9 cellular contexts compared by ENCODE assay signal in genomic region chr9:131578778-131579504, GRCh38. TPM values are rescaled to one million over a fixed set of nuclear protein-coding genes. Genes with fewer than 3 reads are reported as not detected.
A peak's percentile ranks its signal among the peaks of the same experiment; 100 is the strongest.
DNase-seq lines count a peak whose midpoint lies in the region; ATAC-seq and TF ChIP-seq lines count a peak whose summit lies in the region.
"Had no signal": no experiment of that assay in that cellular context is flagged by ENCODE, and none has a peak within 500 bp of the region (broad histone marks: within the 10 kb centered on the region; RNA-seq: fewer than 3 reads in every experiment).

No MANE protein-coding gene starts in this region.

- no peaks in the 10 kb centered on the region for H3K36me3 ChIP-seq in GM23338 (ENCODE audit: insufficient read depth)
- peaks cover 0 to 90% of the 10 kb centered on the region in 2 donors for H3K36me3 ChIP-seq in gastrocnemius medialis

- intact Hi-C loops in CD14-positive monocyte (cut with micrococcal nuclease) (no loop called here), gastrocnemius medialis (cut with DNase I; ENCODE audit: low total_unique reads) (no loop called here)

- H3K4me3 Mint-ChIP-seq in CD14-positive monocyte (no peak overlapping the region), GM23338 (no peak overlapping the region)

- in situ Hi-C loops in gastrocnemius medialis (cut with MboI; ENCODE audit: low sequenced_read_pairs in 4 of 4), result loop anchor here in 1 of 4 donors (25.0 kb wide), 1 partner anchor 683 kb away; no protein-coding TSS in a partner anchor

- TF ChIP-seq POLR2A in gastrocnemius medialis (IDR thresholded peaks at IDR 0.05), result no peak

- no peak for ATAC-seq in GM23338
- no peak for ATAC-seq in gastrocnemius medialis

- H3K27ac ChIP-seq in GM23338 (ENCODE audit: low read depth) (no peak overlapping the region), gastrocnemius medialis (no peak overlapping the region)

- no peak for DNase-seq in CD14-positive monocyte (ENCODE audit: low spot score)
- DNase-seq in GM23338 (ENCODE audit: low spot score), result no peak
- DNase-seq in activated CD8-positive, alpha-beta memory T cell treated with anti-CD3 and anti-CD28 coated beads, Interleukin-2, amount 50 U/mL, for 4 hours, result peak; percentile 42
- DNase-seq in midbrain (lab: John Stamatoyannopoulos, UW), result peak; percentile 29
- no peak for DNase-seq in NCI-H146 treated with DMSO at 0.1 percent for 48 hours (lab: John Stamatoyannopoulos, UW; ENCODE audit: unreplicated experiment)
- no peak for DNase-seq in gastrocnemius medialis
- DNase-seq in HuH-7 (ENCODE audit: low spot score), result no peak
- DNase-seq in NCI-H526 treated with DMSO at 0.1 percent for 48 hours (lab: John Stamatoyannopoulos, UW), result no peak
- DNase-seq: DND-41 had no signal

- H3K4me1 ChIP-seq in GM23338 (ENCODE audit: insufficient read depth) (no peaks in the 10 kb centered on the region), gastrocnemius medialis (peaks cover 0 to 3% of the 10 kb centered on the region in 2 donors)

- no peak for TF ChIP-seq CTCF in CD14-positive monocyte (IDR thresholded peaks at IDR 0.05)
- TF ChIP-seq CTCF in GM23338 (conservative IDR thresholded peaks at IDR 0.05; ENCODE audit: low read depth in 2 of 2), result no peak
- no peak for TF ChIP-seq CTCF in gastrocnemius medialis (IDR thresholded peaks at IDR 0.05 in 4 of 5, conservative IDR thresholded peaks at IDR 0.05 in 1 of 5)

- H3K27me3 Mint-ChIP-seq in CD14-positive monocyte (ENCODE audit: low read depth in 3 of 3) (peaks cover 0 to 3% (median 0%) of the 10 kb centered on the region in 3 donors), GM23338 (ENCODE audit: insufficient read depth, low read depth, poor library complexity) (peaks cover 19% of the 10 kb centered on the region)

- H4K20me1 ChIP-seq in GM23338 (replicated peaks; ENCODE audit: insufficient read depth), result no peaks in the 10 kb centered on the region

- H3K4me3 ChIP-seq in GM23338 (no peak overlapping the region), gastrocnemius medialis (no peak overlapping the region)

- H3K9me3 ChIP-seq in gastrocnemius medialis, result no peaks in the 10 kb centered on the region

- H3K27me3 ChIP-seq in GM23338 (ENCODE audit: insufficient read depth) (no peaks in the 10 kb centered on the region), gastrocnemius medialis (no peaks in the 10 kb centered on the region)

- H3K36me3 Mint-ChIP-seq in CD14-positive monocyte (peaks cover 79 to 98% of the 10 kb centered on the region in 2 donors), GM23338 (ENCODE audit: low read depth) (peaks cover 18% of the 10 kb centered on the region)

- no peaks in the 10 kb centered on the region for H3F3A ChIP-seq in GM23338 (replicated peaks; ENCODE audit: low read depth)

- H2AFZ ChIP-seq in GM23338, result no peak overlapping the region

- H3K27ac Mint-ChIP-seq in CD14-positive monocyte (peak overlapping the region in 5 of 7 donors; percentile 7 to 63 (median 35)), GM23338 (peak overlapping the region; percentile 74; the same call in 1 of the 2 replicates)

- no peaks in the 10 kb centered on the region for H3K79me2 ChIP-seq in GM23338 (replicated peaks; ENCODE audit: insufficient read depth)

- H3K9me3 Mint-ChIP-seq in CD14-positive monocyte (no peaks in the 10 kb centered on the region), GM23338 (no peaks in the 10 kb centered on the region)

- H3K4me1 Mint-ChIP-seq in CD14-positive monocyte (peaks cover 9% of the 10 kb centered on the region), GM23338 (peaks cover 2% of the 10 kb centered on the region; the same call in 1 of the 3 replicates)

- no peak overlapping the region for H3K4me2 ChIP-seq in GM23338

- H3K9me2 ChIP-seq in GM23338 (ENCODE audit: insufficient read depth), result no peaks in the 10 kb centered on the region

TF ChIP-seq in GM23338, 12 proteins besides CTCF, POLR2A, EP300 and RAD21:
- TF ChIP-seq EZH2 (IDR thresholded peaks at IDR 0.05; ENCODE audit: low read depth, unreplicated experiment) (no peak), CREB1 (CRISPR knock-in tag; IDR thresholded peaks at IDR 0.05; ENCODE audit: low read depth) (no peak), NANOG (IDR thresholded peaks at IDR 0.05; ENCODE audit: borderline replicate concordance) (no peak), JUNB (IDR thresholded peaks at IDR 0.05; ENCODE audit: unreplicated experiment) (no peak)

RNA-seq across cellular contexts. Expression of gene PRRT1B, which starts 33.6 kb away (rescaled TPM):
- polyA plus RNA-seq in CD14-positive monocyte (not detected), GM23338 (2016; fragmentation: Nextera tagmentation; extraction: Ambion mirVana) (not detected in 2 replicates)
- 0.24 TPM in 1 of 2 replicates, not detected in the other for total RNA-seq in GM23338 (2014; rRNA removed; shearing (Covaris generic))
- not detected for total RNA-seq in gastrocnemius medialis

RNA-seq across cellular contexts. Expression of gene UCK1, which starts 47.9 kb away (rescaled TPM):
- 10 to 100 TPM; 15.9 to 16.3 TPM for polyA plus RNA-seq in CD14-positive monocyte
- 34.6 and 35.9 TPM in 2 replicates for total RNA-seq in GM23338 (2014; rRNA removed; shearing (Covaris generic))
- polyA plus RNA-seq in GM23338 (2016; fragmentation: Nextera tagmentation; extraction: Ambion mirVana), result 23.4 and 24.8 TPM in 2 replicates
- 10 to 100 TPM; 39.7 to 86.9 (median 43.9) TPM for total RNA-seq in gastrocnemius medialis

Comparison
In these comparisons a context has a peak if more than half of its experiments do, and no peak if none do; other contexts are left out.
1. DNase-seq: peak in activated CD8-positive, alpha-beta memory T cell treated with anti-CD3 and anti-CD28 coated beads, Interleukin-2, amount 50 U/mL, for 4 hours (single experiment) and midbrain (single experiment); none in CD14-positive monocyte (single experiment), GM23338 (single experiment), NCI-H146 treated with DMSO at 0.1 percent for 48 hours (single experiment), gastrocnemius medialis (0 of 2), HuH-7 (single experiment) and NCI-H526 treated with DMSO at 0.1 percent for 48 hours (single experiment).